ENCODE assay signal across 8 cellular contexts in genomic region chr12:11171953-11172675, GRCh38. TPM values are rescaled to one million over a fixed set of nuclear protein-coding genes. Genes with fewer than 3 reads are reported as not detected.
DNase-seq lines count a peak whose midpoint lies in the region; ATAC-seq and TF ChIP-seq lines count a peak whose summit lies in the region.

No MANE protein-coding gene starts in this region.

- H3K27ac Mint-ChIP-seq in activated T-helper 17 cell treated with anti-CD3 and anti-CD28 coated beads, Interleukin-2, amount 50 U/mL, for 72 hours = peak overlapping the region; percentile 100

- H3K27ac ChIP-seq in spleen = peak overlapping the region; percentile 93 to 99 (median 98)

- DNase-seq in DMS153 (lab: John Stamatoyannopoulos, UW) (peak; percentile 2), LHCN-M2 (ENCODE audit: low read depth) (peak; percentile 24), spleen (no peak), T1000 (lab: John Stamatoyannopoulos, UW) (no peak)

- no peaks in the 10 kb centered on the region for H3K36me3 ChIP-seq in iPS-15b (ENCODE audit: control insufficient read depth, insufficient read depth, low read length)
- peaks cover 0 to 18% (median 0%) of the 10 kb centered on the region in 6 donors for H3K36me3 ChIP-seq in spleen

- peaks cover 88% of the 10 kb centered on the region for H3K36me3 Mint-ChIP-seq in activated T-helper 17 cell treated with anti-CD3 and anti-CD28 coated beads, Interleukin-2, amount 50 U/mL, for 72 hours (ENCODE audit: low read depth)

- no peak for TF ChIP-seq POLR2A in spleen (IDR thresholded peaks at IDR 0.05)

- no peaks in the 10 kb centered on the region for H3K9me3 Mint-ChIP-seq in activated T-helper 17 cell treated with anti-CD3 and anti-CD28 coated beads, Interleukin-2, amount 50 U/mL, for 72 hours

- H3K4me3 ChIP-seq in iPS-15b (ENCODE audit: low read depth, low read length) (peak overlapping the region; percentile 97), spleen (peak overlapping the region; percentile 64 to 94 (median 80))

- H3K9ac ChIP-seq in iPS-15b (ENCODE audit: low read depth, low read length) = peak overlapping the region; percentile 93

- no peaks in the 10 kb centered on the region for H3K27me3 Mint-ChIP-seq in activated T-helper 17 cell treated with anti-CD3 and anti-CD28 coated beads, Interleukin-2, amount 50 U/mL, for 72 hours

- peaks cover 38% of the 10 kb centered on the region for H3K4me1 Mint-ChIP-seq in activated T-helper 17 cell treated with anti-CD3 and anti-CD28 coated beads, Interleukin-2, amount 50 U/mL, for 72 hours

- WGBS in spleen, 5 donors = 5 to 10% (median 7%) methylated on average over 10 of the region's 10 CpGs

- no peaks in the 10 kb centered on the region for H3K9me3 ChIP-seq in iPS-15b (ENCODE audit: control insufficient read depth, insufficient read depth, low read length)
- H3K9me3 ChIP-seq in spleen = no peaks in the 10 kb centered on the region

- intact Hi-C loops in spleen (cut with DNase I; ENCODE audit: low total_unique reads) = no loop called here

- no peak for TF ChIP-seq CTCF in spleen (IDR thresholded peaks at IDR 0.05 in 8 of 11, conservative IDR thresholded peaks at IDR 0.05 in 3 of 11)

- H3K27me3 ChIP-seq in iPS-15b (ENCODE audit: control insufficient read depth, insufficient read depth, low read length) = no peaks in the 10 kb centered on the region
- H3K27me3 ChIP-seq in spleen (replicated peaks in 1 of 7) = no peaks in the 10 kb centered on the region

- no peaks in the 10 kb centered on the region for H3K4me1 ChIP-seq in iPS-15b (ENCODE audit: control insufficient read depth, insufficient read depth, low read length)
- H3K4me1 ChIP-seq in spleen = peaks cover 29 to 66% (median 44%) of the 10 kb centered on the region in 6 donors

- no peak for ATAC-seq in activated T-helper 17 cell treated with anti-CD3 and anti-CD28 coated beads, Interleukin-2, amount 50 U/mL, for 72 hours (replicated peaks)
- no peak for ATAC-seq in HG02885 (IDR thresholded peaks at IDR 0.05; ENCODE audit: poor library complexity, unreplicated experiment)
- ATAC-seq in HG02852 (IDR thresholded peaks at IDR 0.05; ENCODE audit: unreplicated experiment) = no peak

- peak overlapping the region; percentile 100 for H3K4me3 Mint-ChIP-seq in activated T-helper 17 cell treated with anti-CD3 and anti-CD28 coated beads, Interleukin-2, amount 50 U/mL, for 72 hours

RNA-seq across cellular contexts. Expression of gene SMIM10L1, which starts 1.1 kb away (rescaled TPM):
- 7.6 and 8.5 TPM in 2 replicates for total RNA-seq in LHCN-M2 (2014; rRNA removed)
- 6.3 TPM for polyA plus RNA-seq in LHCN-M2 (2012)
- 1 to 10 TPM; 8.2 to 9.7 TPM for total RNA-seq in activated T-helper 17 cell treated with anti-CD3 and anti-CD28 coated beads, Interleukin-2, amount 50 U/mL, for 72 hours
- 10 to 100 TPM in 3 of 7 donors, 1 to 10 TPM in 4; 6.5 to 11.9 (median 9.3) TPM for total RNA-seq in spleen
- polyA plus RNA-seq in spleen = 1 to 10 TPM; 7.8 to 9.4 (median 8.9) TPM

RNA-seq across cellular contexts. Expression of gene TAS2R42, which starts 14.6 kb away (rescaled TPM):
- total RNA-seq in LHCN-M2 (2014; rRNA removed) = not detected in 2 replicates
- polyA plus RNA-seq in LHCN-M2 (2012) = 0.06 TPM
- total RNA-seq in activated T-helper 17 cell treated with anti-CD3 and anti-CD28 coated beads, Interleukin-2, amount 50 U/mL, for 72 hours = not detected
- not detected for total RNA-seq in spleen
- polyA plus RNA-seq in spleen = not detected

RNA-seq across cellular contexts. Expression of gene TAS2R30, which starts 37.7 kb away (rescaled TPM):
- total RNA-seq in LHCN-M2 (2014; rRNA removed) (0.32 and 0.57 TPM in 2 replicates), spleen (10 to 100 TPM in 3 of 7 donors, 1 to 10 TPM in 4; 6.4 to 30.7 (median 8.6) TPM)
- 0.09 TPM for polyA plus RNA-seq in LHCN-M2 (2012)
- 1 to 10 TPM; 4.0 to 6.0 TPM for total RNA-seq in activated T-helper 17 cell treated with anti-CD3 and anti-CD28 coated beads, Interleukin-2, amount 50 U/mL, for 72 hours
- polyA plus RNA-seq in spleen = under 1 TPM in 2 of 3 donors, not detected in 1; 0.09 to 0.19 TPM

Comparison
In these comparisons a context has a peak if more than half of its experiments do, and no peak if none do; other contexts are left out.
1. DNase-seq: peak in DMS153 (single experiment) and LHCN-M2 (single experiment); none in spleen (single experiment) and T1000 (single experiment).